Comparison of ENCODE assay signal across 9 cellular contexts in the genomic region with DNA sequence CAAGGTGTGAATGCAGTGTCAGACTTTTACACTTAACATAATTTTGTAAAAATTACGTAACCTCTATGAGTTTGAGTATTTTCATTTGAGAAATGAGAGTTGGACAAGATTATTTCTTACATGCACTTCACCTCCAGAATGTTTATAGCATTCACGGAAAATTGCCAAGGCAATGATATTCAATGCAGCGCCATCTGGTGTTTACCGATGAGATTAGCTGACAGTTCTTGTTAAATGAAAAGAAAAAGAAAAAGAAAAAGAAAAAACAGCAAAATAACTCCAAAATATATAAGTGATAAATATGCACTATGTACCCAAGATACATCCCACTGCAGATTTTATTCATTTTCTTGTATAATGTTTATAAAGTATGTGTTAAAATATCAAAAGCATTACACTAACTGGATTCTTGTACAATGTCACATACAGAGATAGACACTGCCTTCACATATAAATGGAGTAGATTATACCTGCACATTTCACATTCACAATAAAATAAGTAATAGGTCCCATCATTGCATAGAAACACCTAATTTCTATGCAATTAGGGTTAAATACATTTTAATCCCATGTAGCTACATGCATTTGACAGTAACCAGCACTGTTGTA.
DNase-seq lines count a peak whose midpoint lies in the region; ATAC-seq and TF ChIP-seq lines count a peak whose summit lies in the region.
"Had no signal": no experiment of that assay in that cellular context is flagged by ENCODE, and none has a peak within 500 bp of the region (broad histone marks: within the 10 kb centered on the region; RNA-seq: fewer than 3 reads in every experiment).

No MANE protein-coding gene starts in this region.

- peaks cover 20% of the 10 kb centered on the region for H3K9me3 Mint-ChIP-seq in HFFc6
- no peaks in the 10 kb centered on the region for H3K9me3 Mint-ChIP-seq in osteocyte (ENCODE audit: unreplicated experiment)

- H3K27me3 Mint-ChIP-seq in HFFc6 (ENCODE audit: insufficient read depth) (no peaks in the 10 kb centered on the region), osteocyte (ENCODE audit: unreplicated experiment) (peaks cover 2% of the 10 kb centered on the region)
- H3K27me3 Mint-ChIP-seq: CD4-positive, CD25-positive, alpha-beta regulatory T cell had no signal

- H3K36me3 Mint-ChIP-seq in HFFc6 (ENCODE audit: low read depth): no peaks in the 10 kb centered on the region
- H3K36me3 Mint-ChIP-seq in osteocyte (ENCODE audit: unreplicated experiment): no peaks in the 10 kb centered on the region
- H3K36me3 Mint-ChIP-seq: CD4-positive, CD25-positive, alpha-beta regulatory T cell had no signal

- TF ChIP-seq CTCF in HFFc6 (IDR thresholded peaks at IDR 0.05) (peak; percentile 74), osteocyte (IDR thresholded peaks at IDR 0.05) (peak; percentile 80)

- no peak overlapping the region for H3K4me3 Mint-ChIP-seq in HFFc6
- no peak overlapping the region for H3K4me3 Mint-ChIP-seq in osteocyte (ENCODE audit: unreplicated experiment)
- H3K4me3 Mint-ChIP-seq: CD4-positive, CD25-positive, alpha-beta regulatory T cell had no signal

- H3K27ac Mint-ChIP-seq in HFFc6: no peak overlapping the region
- no peak overlapping the region for H3K27ac Mint-ChIP-seq in osteocyte (ENCODE audit: unreplicated experiment)
- H3K27ac Mint-ChIP-seq: CD4-positive, CD25-positive, alpha-beta regulatory T cell had no signal

- no peaks in the 10 kb centered on the region for H3K4me1 Mint-ChIP-seq in HFFc6 (ENCODE audit: low read depth)
- H3K4me1 Mint-ChIP-seq in osteocyte (ENCODE audit: unreplicated experiment): peaks cover 13% of the 10 kb centered on the region
- H3K4me1 Mint-ChIP-seq: CD4-positive, CD25-positive, alpha-beta regulatory T cell had no signal

- no peak for ATAC-seq in GM19023 (IDR thresholded peaks at IDR 0.05; ENCODE audit: unreplicated experiment)

- DNase-seq in NCI-H146 (lab: John Stamatoyannopoulos, UW) (peak; percentile 1), NCI-H146 treated with DMSO at 0.1 percent for 48 hours (lab: John Stamatoyannopoulos, UW; ENCODE audit: unreplicated experiment) (no peak), HFFc6 (no peak), NCI-H748 treated with DMSO at 0.1 percent for 48 hours (lab: John Stamatoyannopoulos, UW) (peak; percentile 6), dermis blood vessel endothelial cell (peak; percentile 56), osteocyte (ENCODE audit: extremely low spot score, unreplicated experiment) (no peak), middle frontal gyrus (ENCODE audit: extremely low spot score, low spot score) (no peak)

Comparison
In these comparisons a context has a peak if more than half of its experiments do, and no peak if none do; other contexts are left out.
1. DNase-seq: peak in NCI-H146 (single experiment), NCI-H748 treated with DMSO at 0.1 percent for 48 hours (single experiment) and dermis blood vessel endothelial cell (single experiment); none in NCI-H146 treated with DMSO at 0.1 percent for 48 hours (single experiment), HFFc6 (single experiment), osteocyte (single experiment) and middle frontal gyrus (single experiment).